In the genomic region with DNA sequence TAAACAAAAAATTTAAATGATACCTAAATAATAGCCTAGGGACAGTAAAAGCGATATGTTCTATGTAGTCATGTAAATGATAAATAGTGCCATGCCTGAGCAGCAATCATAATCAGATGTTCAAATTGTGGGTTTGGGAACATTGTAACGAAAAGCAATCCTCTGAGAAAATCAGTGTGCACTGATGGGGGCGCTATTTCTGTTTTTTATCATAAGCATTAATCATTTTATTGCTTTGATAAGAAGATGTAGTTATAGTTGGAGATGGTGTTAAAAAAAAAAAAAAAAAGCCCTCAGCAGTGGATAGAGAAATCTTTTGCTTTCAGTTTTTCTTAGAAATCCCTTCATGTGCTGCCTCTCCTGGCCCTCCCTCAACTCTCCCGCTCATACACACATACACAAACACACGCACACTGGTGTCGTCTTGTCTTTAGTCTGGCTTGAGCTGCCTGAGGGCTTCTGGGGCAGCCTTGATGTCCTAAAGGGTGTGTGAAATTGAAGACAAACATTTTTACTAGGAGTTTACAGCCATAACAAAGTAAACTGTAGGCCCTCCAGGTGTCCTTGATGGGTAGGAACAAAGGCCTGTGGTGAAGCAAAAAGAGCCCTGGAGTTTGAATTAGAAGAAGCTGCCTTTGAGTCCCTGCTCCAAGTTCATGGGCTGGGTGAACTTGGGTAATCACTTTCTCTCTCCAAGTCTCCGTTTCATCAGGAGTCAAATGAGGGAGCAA, we compare ENCODE assay signal across 20 cellular contexts.
DNase-seq lines count a peak whose midpoint lies in the region; ATAC-seq and TF ChIP-seq lines count a peak whose summit lies in the region.
"Had no signal": no experiment of that assay in that cellular context is flagged by ENCODE, and none has a peak within 500 bp of the region (broad histone marks: within the 10 kb centered on the region; RNA-seq: fewer than 3 reads in every experiment).

No MANE protein-coding gene starts in this region.

- no peaks in the 10 kb centered on the region for H3K36me3 Mint-ChIP-seq in mesothelial cell of epicardium
- no peaks in the 10 kb centered on the region for H3K36me3 Mint-ChIP-seq in activated CD8-positive, alpha-beta T cell treated with anti-CD3 and anti-CD28 coated beads, Interleukin-2, amount 10 ng/mL, durations not matched to agents 7 days and 5 days (ENCODE audit: low read depth)
- H3K36me3 Mint-ChIP-seq: activated naive CD4-positive, alpha-beta T cell treated with anti-CD3 and anti-CD28 coated beads, Interleukin-2, amount 50 U/mL, for 72 hours had no signal

- no peaks in the 10 kb centered on the region for H3K4me1 ChIP-seq in Panc1 (ENCODE audit: control insufficient read depth, insufficient read depth, low read length)
- H3K4me1 ChIP-seq: suprapubic skin had no signal

- no peak for TF ChIP-seq CTCF in LNCaP clone FGC (IDR thresholded peaks at IDR 0.05; ENCODE audit: control insufficient read depth, extremely low read depth, insufficient read depth)
- peak; percentile 34 for TF ChIP-seq CTCF in Panc1 (IDR thresholded peaks at IDR 0.05)
- peak; percentile 56 for TF ChIP-seq CTCF in mesothelial cell of epicardium (IDR thresholded peaks at IDR 0.05; ENCODE audit: unreplicated experiment)
- TF ChIP-seq CTCF in dorsolateral prefrontal cortex (IDR thresholded peaks at IDR 0.05 in 54 of 56, conservative IDR thresholded peaks at IDR 0.05 in 2 of 56; ENCODE audit: low read depth in 1 of 56, partially characterized antibody in 56 of 56), result peak in 9 of 56 donors; percentile 5 to 33 (median 18)

- in situ Hi-C loops in Panc1 (cut with HindIII; ENCODE audit: low pct_unique_long_range_greater_than_20kb, low sequenced_read_pairs), result no loop called here

- no peaks in the 10 kb centered on the region for H3K9me3 ChIP-seq in Panc1 (ENCODE audit: control insufficient read depth, insufficient read depth, low read depth, low read length)
- H3K9me3 ChIP-seq: suprapubic skin had no signal

- H3K9me3 Mint-ChIP-seq in mesothelial cell of epicardium, result no peaks in the 10 kb centered on the region
- no peaks in the 10 kb centered on the region for H3K9me3 Mint-ChIP-seq in activated CD8-positive, alpha-beta T cell treated with anti-CD3 and anti-CD28 coated beads, Interleukin-2, amount 10 ng/mL, durations not matched to agents 7 days and 5 days (ENCODE audit: insufficient read depth)
- H3K9me3 Mint-ChIP-seq: activated T-cell treated with anti-CD3 and anti-CD28 coated beads, Interleukin-2, amount 50 U/mL, for 4 hours; dendritic cell treated with granulocyte-macrophage colony-stimulating factor and Interleukin-4, amounts not matched to agents 40 ng/mL and 50 ng/mL, for 4 days had no signal

- BruUV-seq in Panc1 (replicated peaks; lab: Mats Ljungman, UMichigan), result no TSS peak

- intact Hi-C loops in Panc1 (cut with micrococcal nuclease; ENCODE audit: unreplicated experiment), result no loop called here
- intact Hi-C loops in dorsolateral prefrontal cortex (cut with DNase I), result no loop called here
- intact Hi-C loops in Right ventricle myocardium inferior (cut with DNase I), result no loop called here

- H3K4me1 Mint-ChIP-seq in mesothelial cell of epicardium, result peaks cover 2% of the 10 kb centered on the region
- H3K4me1 Mint-ChIP-seq in activated CD8-positive, alpha-beta T cell treated with anti-CD3 and anti-CD28 coated beads, Interleukin-2, amount 10 ng/mL, durations not matched to agents 7 days and 5 days (ENCODE audit: low read depth), result no peaks in the 10 kb centered on the region

- POLR2A ChIA-PET in Panc1 (lab: Charles Lee), result no interaction called here
- POLR2A ChIA-PET in activated CD8-positive, alpha-beta T cell treated with anti-CD3 and anti-CD28 coated beads, Interleukin-2, amount 10 ng/mL, durations not matched to agents 7 days and 5 days (lab: Charles Lee), result no interaction called here

- no peak overlapping the region for H3K27ac Mint-ChIP-seq in mesothelial cell of epicardium
- H3K27ac Mint-ChIP-seq in activated CD8-positive, alpha-beta T cell treated with anti-CD3 and anti-CD28 coated beads, Interleukin-2, amount 10 ng/mL, durations not matched to agents 7 days and 5 days, result no peak overlapping the region
- H3K27ac Mint-ChIP-seq: activated naive CD4-positive, alpha-beta T cell treated with anti-CD3 and anti-CD28 coated beads, Interleukin-2, amount 50 U/mL, for 72 hours; dendritic cell treated with granulocyte-macrophage colony-stimulating factor and Interleukin-4, amounts not matched to agents 40 ng/mL and 50 ng/mL, for 4 days had no signal

- ATAC-seq in Panc1 (no peak; the same call in 1 of the 2 replicates), Right ventricle myocardium inferior (no peak)
- no peak for ATAC-seq in activated CD8-positive, alpha-beta T cell treated with anti-CD3 and anti-CD28 coated beads, Interleukin-2, amount 10 ng/mL, durations not matched to agents 7 days and 5 days
- ATAC-seq: activated naive CD4-positive, alpha-beta T cell treated with anti-CD3 and anti-CD28 coated beads, Interleukin-2, amount 50 U/mL, for 72 hours; activated T-cell treated with anti-CD3 and anti-CD28 coated beads, Interleukin-2, amount 50 U/mL, for 4 hours; esophagus mucosa had no signal

- DNase-seq in DMS53 (lab: John Stamatoyannopoulos, UW) (peak; percentile 54), LNCaP clone FGC (ENCODE audit: low read depth) (peak; percentile 25), Panc1 (ENCODE audit: low read depth, low spot score) (no peak), mesothelial cell of epicardium (ENCODE audit: low spot score in 2 of 2, unreplicated experiment in 2 of 2) (no peak), dorsolateral prefrontal cortex (no peak), Right ventricle myocardium inferior (ENCODE audit: missing footprints) (no peak), C1 segment of cervical spinal cord (lab: John Stamatoyannopoulos, UW) (no peak)
- DNase-seq in activated CD8-positive, alpha-beta T cell treated with anti-CD3 and anti-CD28 coated beads, Interleukin-2, amount 10 ng/mL, durations not matched to agents 7 days and 5 days, result no peak
- DNase-seq: activated CD4-positive, alpha-beta T cell treated with anti-CD3 and anti-CD28 coated beads, Interleukin-2, amount 50 U/mL, for 48 hours; activated T-cell treated with anti-CD3 and anti-CD28 coated beads, Interleukin-2, amount 50 U/mL, for 4 hours; brain microvascular endothelial cell; glutamatergic neuron; NCI-H446 treated with DMSO at 0.1 percent for 48 hours; occipital lobe; stimulated activated CD4-positive, alpha-beta T cell treated with anti-CD3 and anti-CD28 coated beads, Interleukin-4, amount 100 ng/mL, for 24 hours; stimulated activated CD8-positive, alpha-beta memory T cell treated with anti-CD3 and anti-CD28 coated beads, Interleukin-4, amount 100 ng/mL, for 48 hours had no signal

- CTCF ChIA-PET in Panc1 (lab: Charles Lee), result interaction anchor here (0.7 kb wide), 1 partner anchor 439 kb away, joined by 3 read pairs; no protein-coding TSS in a partner anchor
- CTCF ChIA-PET in activated CD8-positive, alpha-beta T cell treated with anti-CD3 and anti-CD28 coated beads, Interleukin-2, amount 10 ng/mL, durations not matched to agents 7 days and 5 days (lab: Charles Lee), result no interaction called here

- H3K27ac ChIP-seq in Panc1 (ENCODE audit: low read length) (no peak overlapping the region), dorsolateral prefrontal cortex (no peak overlapping the region)
- H3K27ac ChIP-seq: brain microvascular endothelial cell, suprapubic skin had no signal

- no peaks in the 10 kb centered on the region for H3K36me3 ChIP-seq in Panc1 (ENCODE audit: control insufficient read depth, insufficient read depth, low read length)
- H3K36me3 ChIP-seq: brain microvascular endothelial cell, suprapubic skin had no signal

- H3K27me3 Mint-ChIP-seq in mesothelial cell of epicardium (ENCODE audit: low read depth), result peaks cover 28% of the 10 kb centered on the region
- no peaks in the 10 kb centered on the region for H3K27me3 Mint-ChIP-seq in activated CD8-positive, alpha-beta T cell treated with anti-CD3 and anti-CD28 coated beads, Interleukin-2, amount 10 ng/mL, durations not matched to agents 7 days and 5 days (ENCODE audit: low read depth)
- H3K27me3 Mint-ChIP-seq: dendritic cell treated with granulocyte-macrophage colony-stimulating factor and Interleukin-4, amounts not matched to agents 40 ng/mL and 50 ng/mL, for 4 days had no signal

- H3K4me3 Mint-ChIP-seq in mesothelial cell of epicardium, result no peak overlapping the region
- H3K4me3 Mint-ChIP-seq in activated CD8-positive, alpha-beta T cell treated with anti-CD3 and anti-CD28 coated beads, Interleukin-2, amount 10 ng/mL, durations not matched to agents 7 days and 5 days, result no peak overlapping the region
- H3K4me3 Mint-ChIP-seq: activated T-cell treated with anti-CD3 and anti-CD28 coated beads, Interleukin-2, amount 50 U/mL, for 4 hours; dendritic cell treated with granulocyte-macrophage colony-stimulating factor and Interleukin-4, amounts not matched to agents 40 ng/mL and 50 ng/mL, for 4 days had no signal

- H3K27me3 ChIP-seq in Panc1 (ENCODE audit: control insufficient read depth, insufficient read depth, low read length) (no peaks in the 10 kb centered on the region), dorsolateral prefrontal cortex (no peaks in the 10 kb centered on the region)
- H3K27me3 ChIP-seq: brain microvascular endothelial cell, suprapubic skin had no signal

- no peak overlapping the region for H3K4me3 ChIP-seq in LNCaP clone FGC (ENCODE audit: low read depth, low read length)
- H3K4me3 ChIP-seq in Panc1 (ENCODE audit: low read depth in 2 of 2, low read length in 2 of 2), result no peak overlapping the region
- no peak overlapping the region for H3K4me3 ChIP-seq in dorsolateral prefrontal cortex
- H3K4me3 ChIP-seq: suprapubic skin had no signal

Comparison
In these comparisons a context has a peak if more than half of its experiments do, and no peak if none do; other contexts are left out.
1. DNase-seq: peak in DMS53 (single experiment) and LNCaP clone FGC (single experiment); none in Panc1 (single experiment), mesothelial cell of epicardium (0 of 2), dorsolateral prefrontal cortex (0 of 10), Right ventricle myocardium inferior (single experiment), activated CD8-positive, alpha-beta T cell treated with anti-CD3 and anti-CD28 coated beads, Interleukin-2, amount 10 ng/mL, durations not matched to agents 7 days and 5 days (single experiment) and C1 segment of cervical spinal cord (0 of 14).